Comparison of ENCODE assay signal across 20 cellular contexts in the genomic region with DNA sequence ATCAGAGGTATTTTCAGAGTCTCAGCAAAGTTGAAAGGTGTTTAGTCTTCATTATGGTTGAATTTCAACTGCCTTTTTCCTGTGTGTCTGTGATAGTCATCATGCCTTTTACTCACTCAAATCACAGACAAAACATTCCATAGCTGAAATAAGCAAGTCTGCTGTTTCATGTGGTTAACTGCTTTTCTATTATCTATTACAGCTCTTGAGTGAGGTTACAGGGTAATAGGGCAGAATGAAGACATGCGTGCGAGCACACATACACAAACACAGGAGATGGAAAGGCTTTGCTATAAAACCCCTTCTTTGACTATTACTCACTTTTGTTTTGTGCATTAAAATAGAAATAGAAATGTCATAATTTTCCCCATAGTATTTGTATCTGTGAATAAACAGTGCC.
DNase-seq lines count a peak whose midpoint lies in the region; ATAC-seq and TF ChIP-seq lines count a peak whose summit lies in the region.
"Had no signal": no experiment of that assay in that cellular context is flagged by ENCODE, and none has a peak within 500 bp of the region (broad histone marks: within the 10 kb centered on the region; RNA-seq: fewer than 3 reads in every experiment).

No MANE protein-coding gene starts in this region.

- H3K27ac ChIP-seq in DND-41 (ENCODE audit: low read length) (no peak overlapping the region), SJSA1 (peak overlapping the region; percentile 93)
- H3K27ac ChIP-seq: SK-N-MC had no signal

- H3K4me1 ChIP-seq in DND-41 (ENCODE audit: insufficient read depth, low read length), result 0 out of 2 replicates have a peak, but pooled peaks cover 6% of the 10 kb centered on the region
- H3K4me1 ChIP-seq in SJSA1 (replicated peaks), result peaks cover 21% of the 10 kb centered on the region

- ATAC-seq in DND-41 (ENCODE audit: insufficient read depth, low read depth) (peak; percentile 90), HG02885 (IDR thresholded peaks at IDR 0.05; ENCODE audit: poor library complexity, unreplicated experiment) (no peak), HG02840 (IDR thresholded peaks at IDR 0.05; ENCODE audit: low FRiP score, unreplicated experiment) (no peak)
- ATAC-seq: HCT116, PC-3 had no signal

- no peaks in the 10 kb centered on the region for H4K20me1 ChIP-seq in DND-41 (ENCODE audit: insufficient read depth, low read length)

- DNase-seq in DND-41, result no peak
- peak; percentile 59 to 86 for DNase-seq in SJSA1 (ENCODE audit: low read depth in 1 of 2, low spot score in 2 of 2)
- peak; percentile 47 for DNase-seq in choroid plexus epithelial cell (ENCODE audit: low read depth)
- peak; percentile 41 for DNase-seq in non-pigmented ciliary epithelial cell (ENCODE audit: low read depth)
- no peak for DNase-seq in NK-92 (lab: John Stamatoyannopoulos, UW; ENCODE audit: unreplicated experiment)
- DNase-seq in T-helper 1 cell, result no peak
- DNase-seq: AML-193; CD4-positive, alpha-beta memory T cell; DMS79 treated with DMSO at 0.1 percent for 48 hours; KG1; MM.1S; NCI-H1105; NCI-H1694 treated with DMSO at 0.1 percent for 48 hours; NCI-H345; NCI-H69; PC-3 had no signal

- H3K9me3 ChIP-seq in DND-41 (ENCODE audit: insufficient read depth, low read length, severe bottlenecking), result no peaks in the 10 kb centered on the region
- H3K9me3 ChIP-seq in SJSA1 (replicated peaks), result no peaks in the 10 kb centered on the region

- TF ChIP-seq CTCF in DND-41 (IDR thresholded peaks at IDR 0.05; ENCODE audit: borderline replicate concordance, extremely low read depth, low read length, poor library complexity, severe bottlenecking) (no peak), choroid plexus epithelial cell (conservative IDR thresholded peaks at IDR 0.05; ENCODE audit: low read depth, low read length) (no peak)

- no peak overlapping the region for H2AFZ ChIP-seq in DND-41 (ENCODE audit: low read depth, low read length)

- no peak overlapping the region for H3K4me2 ChIP-seq in DND-41 (ENCODE audit: insufficient read depth, low read length)

- no peak overlapping the region for H3K9ac ChIP-seq in DND-41 (ENCODE audit: low read depth, low read length)

- H3K27me3 ChIP-seq in DND-41 (ENCODE audit: insufficient read depth, low read length, poor library complexity) (no peaks in the 10 kb centered on the region), SJSA1 (replicated peaks) (no peaks in the 10 kb centered on the region)

- H3K36me3 ChIP-seq in DND-41 (ENCODE audit: insufficient read depth, low read length), result no peaks in the 10 kb centered on the region
- H3K36me3 ChIP-seq in SJSA1, result no peaks in the 10 kb centered on the region

- H3K79me2 ChIP-seq in DND-41 (ENCODE audit: insufficient read depth, low read length), result no peaks in the 10 kb centered on the region

- H3K4me3 ChIP-seq in DND-41 (ENCODE audit: low read depth in 1 of 2, low read length in 2 of 2) (no peak overlapping the region), SJSA1 (no peak overlapping the region), choroid plexus epithelial cell (ENCODE audit: low read depth, low read length) (no peak overlapping the region)
- H3K4me3 ChIP-seq: SK-N-MC had no signal

Comparison
In these comparisons a context has a peak if more than half of its experiments do, and no peak if none do; other contexts are left out.
1. DNase-seq: peak in SJSA1 (2 of 2), choroid plexus epithelial cell (single experiment) and non-pigmented ciliary epithelial cell (single experiment); none in DND-41 (single experiment), NK-92 (single experiment) and T-helper 1 cell (0 of 5).